ENCODE assay signal across 8 cellular contexts in genomic region chr5:10607666-10608442, GRCh38. TPM values are rescaled to one million over a fixed set of nuclear protein-coding genes. Genes with fewer than 3 reads are reported as not detected.
DNase-seq lines count a peak whose midpoint lies in the region; ATAC-seq and TF ChIP-seq lines count a peak whose summit lies in the region.

No MANE protein-coding gene starts in this region.

- in situ Hi-C loops in gastrocnemius medialis (cut with MboI; ENCODE audit: low sequenced_read_pairs in 4 of 4) = loop anchor here in 1 of 4 donors (25.0 kb wide), 1 partner anchor 321 kb away; no protein-coding TSS in a partner anchor

- TF ChIP-seq CTCF in AG04450 (IDR thresholded peaks at IDR 0.05; ENCODE audit: low read depth, low read length) = peak; percentile 37
- peak; percentile 59 for TF ChIP-seq CTCF in OCI-LY7 (conservative IDR thresholded peaks at IDR 0.05; ENCODE audit: low read length)
- TF ChIP-seq CTCF in foreskin fibroblast (IDR thresholded peaks at IDR 0.05; ENCODE audit: low read depth, low read length) = peak; percentile 3
- TF ChIP-seq CTCF in gastrocnemius medialis (IDR thresholded peaks at IDR 0.05 in 4 of 5, conservative IDR thresholded peaks at IDR 0.05 in 1 of 5) = peak in 1 of 5 experiments; percentile 28

- DNase-seq in AG04450 (ENCODE audit: low read depth, low spot score) (no peak), OCI-LY7 (ENCODE audit: low spot score) (peak; percentile 77), foreskin fibroblast (peak; percentile 75 to 79), gastrocnemius medialis (peak; percentile 81 to 83), GOT3 (lab: John Stamatoyannopoulos, UW) (no peak)
- no peak for DNase-seq in activated naive CD4-positive, alpha-beta T cell treated with Interleukin-2 at 50 U/mL for 16 hours

- peak; percentile 42 for ATAC-seq in GM18519 (IDR thresholded peaks at IDR 0.05; ENCODE audit: low FRiP score, unreplicated experiment)
- peak; percentile 50 for ATAC-seq in HG02943 (IDR thresholded peaks at IDR 0.05; ENCODE audit: low read depth, unreplicated experiment)
- peak; percentile 96 for ATAC-seq in gastrocnemius medialis

- H3K36me3 ChIP-seq in OCI-LY7 (ENCODE audit: insufficient read depth, low read length) (no peaks in the 10 kb centered on the region; the same call in 1 of the 2 replicates), gastrocnemius medialis (no peaks in the 10 kb centered on the region)

- TSS peak; percentile 93 for BruUV-seq in OCI-LY7 (replicated peaks; lab: Mats Ljungman, UMichigan)

- CTCF ChIA-PET in AG04450 (lab: Charles Lee) (interaction anchor here (0.6 to 3.6 kb wide), 11 partner anchors 9 to 355 kb away, joined by 3 to 28 read pairs (median 3); no protein-coding TSS in a partner anchor), OCI-LY7 (lab: Charles Lee; ENCODE audit: unreplicated experiment) (interaction anchor here (0.7 to 2.5 kb wide), 8 partner anchors 15 to 152 kb away, joined by 3 to 20 read pairs (median 4); no protein-coding TSS in a partner anchor)

- H3K27ac ChIP-seq in AG04450 (ENCODE audit: low read depth, low read length) (peak overlapping the region; percentile 52), OCI-LY7 (ENCODE audit: low read depth, low read length, poor library complexity, severe bottlenecking) (peak overlapping the region; percentile 98), gastrocnemius medialis (peak overlapping the region; percentile 74 to 89 (median 82))

- H3K4me1 ChIP-seq in OCI-LY7 (ENCODE audit: insufficient read depth, low read length, poor library complexity, severe bottlenecking) (peaks cover 79% of the 10 kb centered on the region), gastrocnemius medialis (peaks cover 16 to 18% of the 10 kb centered on the region in 2 donors)

- peak overlapping the region; percentile 11; the same call in 1 of the 2 replicates for H2AFZ ChIP-seq in OCI-LY7 (ENCODE audit: low read length)

- no peak overlapping the region for H3K4me3 ChIP-seq in AG04450 (ENCODE audit: low read depth, low read length)
- peak overlapping the region; percentile 62 for H3K4me3 ChIP-seq in OCI-LY7 (ENCODE audit: low read depth, low read length, poor library complexity, severe bottlenecking)
- no peak overlapping the region for H3K4me3 ChIP-seq in foreskin fibroblast (ENCODE audit: low read depth in 1 of 2, low read length in 2 of 2)
- H3K4me3 ChIP-seq in gastrocnemius medialis = peak overlapping the region in 2 of 4 donors; percentile 2 to 13

- peaks cover 21% of the 10 kb centered on the region; the same call in 1 of the 2 replicates for H3K79me2 ChIP-seq in OCI-LY7 (ENCODE audit: insufficient read depth, low read depth, low read length)

- H3K27me3 ChIP-seq in AG04450 (ENCODE audit: control insufficient read depth, insufficient read depth, low read length) (no peaks in the 10 kb centered on the region), gastrocnemius medialis (no peaks in the 10 kb centered on the region)

- intact Hi-C loops in OCI-LY7 (cut with micrococcal nuclease; ENCODE audit: unreplicated experiment) (loop anchor here (1.0 to 5.0 kb wide), 6 partner anchors 19 to 256 kb away; partner anchors contain the start of genes ANKRD33B and MARCHF6), gastrocnemius medialis (cut with DNase I; ENCODE audit: low total_unique reads) (no loop called here)

- H3K4me2 ChIP-seq in OCI-LY7 (ENCODE audit: low read length) = peak overlapping the region; percentile 78

- H3K9me2 ChIP-seq in OCI-LY7 (ENCODE audit: insufficient read depth, low read length) = no peaks in the 10 kb centered on the region

- no peaks in the 10 kb centered on the region; the same call in 1 of the 2 replicates for H3K9me3 ChIP-seq in AG04450 (ENCODE audit: control insufficient read depth, insufficient read depth, low read length)
- no peaks in the 10 kb centered on the region for H3K9me3 ChIP-seq in OCI-LY7 (ENCODE audit: low read length)
- H3K9me3 ChIP-seq in gastrocnemius medialis = no peaks in the 10 kb centered on the region

- TF ChIP-seq POLR2A in gastrocnemius medialis (IDR thresholded peaks at IDR 0.05) = peak in 1 of 2 donors; percentile 51

- POLR2A ChIA-PET in AG04450 (lab: Yijun Ruan, JAX) = interaction anchor here (1.2 kb wide), 1 partner anchor 20 kb away, joined by 3 read pairs; no protein-coding TSS in a partner anchor
- POLR2A ChIA-PET in OCI-LY7 (lab: Charles Lee) = interaction anchor here (0.6 to 3.1 kb wide), 22 partner anchors 10 to 1948 kb away, joined by 3 to 21 read pairs (median 6); partner anchors contain the start of gene ATPSCKMT

- H4K20me1 ChIP-seq in OCI-LY7 (ENCODE audit: insufficient read depth, low read length) = no peaks in the 10 kb centered on the region

RNA-seq across cellular contexts. Expression of gene ANKRD33B, which starts 44.0 kb away (rescaled TPM):
- 4.6 and 4.8 TPM in 2 replicates for polyA plus RNA-seq in AG04450 (2011; rRNA removed)
- polyA minus RNA-seq in AG04450 (2011; rRNA and poly(A)+ RNA removed) = 18.4 and 18.5 TPM in 2 replicates
- total RNA-seq in OCI-LY7 (2014; rRNA removed; shearing (Covaris generic)) = 5.6 TPM in 2 replicates
- total RNA-seq in OCI-LY7 (2022) = 10.1 and 11.4 TPM in 2 replicates
- total RNA-seq in gastrocnemius medialis = 10 to 100 TPM in 2 of 4 donors, 1 to 10 TPM in 2; 2.2 to 38.9 (median 15.1) TPM

Comparison
In these comparisons a context has a peak if more than half of its experiments do, and no peak if none do; other contexts are left out.
1. DNase-seq: peak in OCI-LY7 (single experiment), foreskin fibroblast (2 of 2) and gastrocnemius medialis (2 of 2); none in AG04450 (single experiment), GOT3 (single experiment) and activated naive CD4-positive, alpha-beta T cell treated with Interleukin-2 at 50 U/mL for 16 hours (single experiment).
2. ATAC-seq: peak in every context shown above with its lines; median percentile 96 in gastrocnemius medialis; 50 in HG02943; 42 in GM18519.
3. Peak in every context shown above with its lines, with median percentiles within 50 percentile points of each other: H3K27ac ChIP-seq.